ENCODE assay signal across 14 cellular contexts in genomic region chr5:81995407-81995806, GRCh38. TPM values are rescaled to one million over a fixed set of nuclear protein-coding genes. Genes with fewer than 3 reads are reported as not detected.
DNase-seq lines count a peak whose midpoint lies in the region; ATAC-seq lines count a peak whose summit lies in the region.
"Had no signal": no experiment of that assay in that cellular context is flagged by ENCODE, and none has a peak within 500 bp of the region (broad histone marks: within the 10 kb centered on the region; RNA-seq: fewer than 3 reads in every experiment).

No MANE protein-coding gene starts in this region.

- peaks cover 30% of the 10 kb centered on the region for H3K9me3 Mint-ChIP-seq in activated CD4-positive, alpha-beta T cell treated with anti-CD3 and anti-CD28 coated beads, Interleukin-2, amount 10 ng/mL, durations not matched to agents 24 days and 14 days
- H3K9me3 Mint-ChIP-seq: GM23338 had no signal

- H3K27me3 Mint-ChIP-seq in activated CD4-positive, alpha-beta T cell treated with anti-CD3 and anti-CD28 coated beads, Interleukin-2, amount 10 ng/mL, durations not matched to agents 24 days and 14 days: no peaks in the 10 kb centered on the region
- H3K27me3 Mint-ChIP-seq: CD4-positive, alpha-beta memory T cell had no signal

- no peak overlapping the region for H3K4me3 Mint-ChIP-seq in activated CD4-positive, alpha-beta T cell treated with anti-CD3 and anti-CD28 coated beads, Interleukin-2, amount 10 ng/mL, durations not matched to agents 24 days and 14 days
- H3K4me3 Mint-ChIP-seq: CD4-positive, alpha-beta memory T cell; GM23338; H9 had no signal

- DNase-seq in activated CD4-positive, alpha-beta T cell treated with anti-CD3 and anti-CD28 coated beads, Interleukin-2, amount 10 ng/mL, durations not matched to agents 24 days and 14 days: peak; percentile 15
- DNase-seq in activated CD4-positive, alpha-beta T cell treated with anti-CD3 and anti-CD28 coated beads, Interleukin-2, amount 50 U/mL, for 4 hours: no peak
- DNase-seq in MV-4-11 (lab: John Stamatoyannopoulos, UW) (peak; percentile 17), RPMI8226 (peak; percentile 46), DMS153 treated with DMSO at 0.1 percent for 48 hours (lab: John Stamatoyannopoulos, UW; ENCODE audit: unreplicated experiment) (no peak)
- DNase-seq: C1 segment of cervical spinal cord; Calu3; CD4-positive, alpha-beta memory T cell; COR-L47; DND-41; H9 had no signal

- H3K36me3 Mint-ChIP-seq in activated CD4-positive, alpha-beta T cell treated with anti-CD3 and anti-CD28 coated beads, Interleukin-2, amount 10 ng/mL, durations not matched to agents 24 days and 14 days (ENCODE audit: low read depth): peaks cover 43% of the 10 kb centered on the region

- no peak overlapping the region for H3K27ac Mint-ChIP-seq in activated CD4-positive, alpha-beta T cell treated with anti-CD3 and anti-CD28 coated beads, Interleukin-2, amount 10 ng/mL, durations not matched to agents 24 days and 14 days
- H3K27ac Mint-ChIP-seq: CD4-positive, alpha-beta memory T cell; GM23338 had no signal

- no peak for ATAC-seq in HG03108 (IDR thresholded peaks at IDR 0.05; ENCODE audit: unreplicated experiment)
- ATAC-seq: GM23338, HCT116 had no signal

- intact Hi-C loops in activated CD4-positive, alpha-beta T cell treated with anti-CD3 and anti-CD28 coated beads, Interleukin-2, amount 10 ng/mL, durations not matched to agents 24 days and 14 days (cut with micrococcal nuclease): no loop called here

- H3K4me1 Mint-ChIP-seq in activated CD4-positive, alpha-beta T cell treated with anti-CD3 and anti-CD28 coated beads, Interleukin-2, amount 10 ng/mL, durations not matched to agents 24 days and 14 days: peaks cover 1% of the 10 kb centered on the region
- H3K4me1 Mint-ChIP-seq: GM23338, H9 had no signal

RNA-seq across cellular contexts. Expression of gene ATG10, which starts 23.6 kb away (rescaled TPM):
- 5.8 and 5.9 TPM in 2 replicates for total RNA-seq in activated CD4-positive, alpha-beta T cell treated with anti-CD3 and anti-CD28 coated beads, Interleukin-2, amount 10 ng/mL, durations not matched to agents 24 days and 14 days

Comparison
In these comparisons a context has a peak if more than half of its experiments do, and no peak if none do; other contexts are left out.
1. DNase-seq: peak in activated CD4-positive, alpha-beta T cell treated with anti-CD3 and anti-CD28 coated beads, Interleukin-2, amount 10 ng/mL, durations not matched to agents 24 days and 14 days (single experiment), MV-4-11 (single experiment) and RPMI8226 (single experiment); none in activated CD4-positive, alpha-beta T cell treated with anti-CD3 and anti-CD28 coated beads, Interleukin-2, amount 50 U/mL, for 4 hours (0 of 2) and DMS153 treated with DMSO at 0.1 percent for 48 hours (single experiment).